ENCODE assay signal across 16 cellular contexts in the genomic region with DNA sequence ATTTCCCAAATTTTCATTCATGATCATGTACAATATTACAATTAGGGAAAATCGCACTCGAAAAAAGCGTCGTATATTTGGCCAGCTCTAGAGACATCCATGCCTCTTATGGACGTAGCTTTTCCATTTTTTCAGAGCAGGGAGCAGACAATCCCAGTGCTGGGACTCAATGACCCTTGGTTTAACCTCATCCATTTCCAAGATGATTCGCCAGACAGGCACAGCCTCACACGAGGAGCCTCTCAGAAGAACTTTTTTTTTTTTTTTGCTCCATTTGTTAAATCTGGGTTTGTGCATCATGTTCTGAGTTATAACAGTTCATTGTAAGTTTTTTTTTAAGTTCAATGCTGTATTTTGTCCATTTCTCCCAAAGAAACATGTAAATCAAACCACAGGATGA.
"Had no signal": no experiment of that assay in that cellular context is flagged by ENCODE, and none has a peak within 500 bp of the region (broad histone marks: within the 10 kb centered on the region; RNA-seq: fewer than 3 reads in every experiment).

No MANE protein-coding gene starts in this region.

- H3K36me3 Mint-ChIP-seq: activated CD4-positive, alpha-beta memory T cell treated with anti-CD3 and anti-CD28 coated beads for 36 hours; activated naive CD4-positive, alpha-beta T cell treated with anti-CD3 and anti-CD28 coated beads, Interleukin-2, amount 50 U/mL, for 24 hours; stimulated activated memory B cell treated with anti-CD40 and anti-IgM and Interleukin-4, amounts not matched to agents 10 μg/mL and 1 μg/mL and 100 μg/mL, for 72 hours had no signal

- H3K36me3 ChIP-seq: adrenal gland, thyroid gland, WERI-Rb-1 had no signal

- H3K4me1 Mint-ChIP-seq: activated naive CD4-positive, alpha-beta T cell treated with anti-CD3 and anti-CD28 coated beads, Interleukin-2, amount 50 U/mL, for 24 hours; stimulated activated memory B cell treated with anti-CD40 and anti-IgM and Interleukin-4, amounts not matched to agents 10 μg/mL and 1 μg/mL and 100 μg/mL, for 72 hours had no signal

- DNase-seq: activated CD4-positive, alpha-beta memory T cell treated with anti-CD3 and anti-CD28 coated beads for 36 hours; activated effector memory CD4-positive, alpha-beta T cell treated with anti-CD3 and anti-CD28 coated beads, Interleukin-2, amount 50 U/mL, for 16 hours; activated T-cell treated with anti-CD3 and anti-CD28 coated beads, Interleukin-2, amount 50 U/mL, for 48 hours; adrenal gland; dorsolateral prefrontal cortex; endodermal cell; glutamatergic neuron; hypothalamus; kidney; mesendoderm; stimulated activated CD4-positive, alpha-beta T cell treated with anti-CD3 and anti-CD28 coated beads, Interleukin-2, amount 100 ng/mL, for 48 hours; thyroid gland; WERI-Rb-1 had no signal

- H3K9me3 ChIP-seq: adrenal gland, thyroid gland had no signal

- ATAC-seq: stimulated activated memory B cell treated with anti-CD40 and anti-IgM and Interleukin-4, amounts not matched to agents 10 μg/mL and 1 μg/mL and 100 μg/mL, for 72 hours had no signal

- H3K27me3 ChIP-seq: adrenal gland, thyroid gland had no signal

- H3K27ac Mint-ChIP-seq: activated CD4-positive, alpha-beta memory T cell treated with anti-CD3 and anti-CD28 coated beads for 36 hours; activated naive CD4-positive, alpha-beta T cell treated with anti-CD3 and anti-CD28 coated beads, Interleukin-2, amount 50 U/mL, for 24 hours; endodermal cell; stimulated activated memory B cell treated with anti-CD40 and anti-IgM and Interleukin-4, amounts not matched to agents 10 μg/mL and 1 μg/mL and 100 μg/mL, for 72 hours; T-helper 1 cell treated with Interleukin-12 subunit alpha and Interleukin-12 subunit beta and Interleukin-4 antibody, amounts not matched to agents 30 μg/mL and 1 μg/mL, for 36 hours had no signal

- H3K4me3 Mint-ChIP-seq: activated CD4-positive, alpha-beta memory T cell treated with anti-CD3 and anti-CD28 coated beads for 36 hours; activated naive CD4-positive, alpha-beta T cell treated with anti-CD3 and anti-CD28 coated beads, Interleukin-2, amount 50 U/mL, for 24 hours; endodermal cell; stimulated activated memory B cell treated with anti-CD40 and anti-IgM and Interleukin-4, amounts not matched to agents 10 μg/mL and 1 μg/mL and 100 μg/mL, for 72 hours; T-helper 1 cell treated with Interleukin-12 subunit alpha and Interleukin-12 subunit beta and Interleukin-4 antibody, amounts not matched to agents 30 μg/mL and 1 μg/mL, for 36 hours had no signal

- H3K4me3 ChIP-seq: adrenal gland, dorsolateral prefrontal cortex, thyroid gland had no signal

- H3K27ac ChIP-seq: thyroid gland, WERI-Rb-1 had no signal

- H3K9me3 Mint-ChIP-seq: activated CD4-positive, alpha-beta memory T cell treated with anti-CD3 and anti-CD28 coated beads for 36 hours; activated naive CD4-positive, alpha-beta T cell treated with anti-CD3 and anti-CD28 coated beads, Interleukin-2, amount 50 U/mL, for 24 hours; endodermal cell; stimulated activated memory B cell treated with anti-CD40 and anti-IgM and Interleukin-4, amounts not matched to agents 10 μg/mL and 1 μg/mL and 100 μg/mL, for 72 hours; T-helper 1 cell treated with Interleukin-12 subunit alpha and Interleukin-12 subunit beta and Interleukin-4 antibody, amounts not matched to agents 30 μg/mL and 1 μg/mL, for 36 hours had no signal
